ENCODE assay signal across 1 cellular context in the genomic region with DNA sequence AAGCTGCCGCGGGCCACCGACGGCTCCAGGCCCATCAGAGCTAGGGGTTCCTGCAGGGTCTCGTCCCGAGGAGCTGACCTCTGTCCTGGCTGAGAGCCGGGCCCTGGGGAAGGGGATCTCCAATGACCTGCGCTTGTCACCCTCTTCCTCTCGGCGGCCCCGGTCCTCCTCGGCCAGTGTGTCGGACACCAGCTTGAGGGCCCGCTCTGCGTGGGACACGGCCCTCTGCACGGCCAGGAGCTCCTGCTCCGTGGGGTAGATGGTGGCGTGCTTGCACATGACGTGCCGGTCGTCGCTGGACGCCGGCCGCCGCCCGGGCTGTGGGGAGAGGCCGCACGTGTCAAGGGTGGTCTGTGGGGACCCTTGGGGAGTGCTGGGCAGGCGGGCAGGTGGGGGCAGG.
TF ChIP-seq lines count a peak whose summit lies in the region.

No MANE protein-coding gene starts in this region.

TF ChIP-seq in HepG2, 621 proteins besides CTCF, POLR2A, EP300 and RAD21:
- TF ChIP-seq CBFB (CRISPR knock-in tag; IDR thresholded peaks at IDR 0.05) (no peak), NR0B2 (CRISPR knock-in tag; IDR thresholded peaks at IDR 0.05) (no peak), ZNF879 (CRISPR knock-in tag; IDR thresholded peaks at IDR 0.05) (no peak)
